ENCODE assay signal across 8 cellular contexts in genomic region chr4:2843909-2844584, GRCh38. TPM values are rescaled to one million over a fixed set of nuclear protein-coding genes. Genes with fewer than 3 reads are reported as not detected.
DNase-seq lines count a peak whose midpoint lies in the region; ATAC-seq and TF ChIP-seq lines count a peak whose summit lies in the region.

No MANE protein-coding gene starts in this region.

- H3K9me3 ChIP-seq in adrenal gland (replicated peaks in 1 of 3) = no peaks in the 10 kb centered on the region
- H3K9me3 ChIP-seq in gastrocnemius medialis = no peaks in the 10 kb centered on the region

- ATAC-seq in GM19467 (IDR thresholded peaks at IDR 0.05; ENCODE audit: unreplicated experiment) (peak; percentile 17), gastrocnemius medialis (peak; percentile 31 to 46)

- TF ChIP-seq POLR2A in adrenal gland (IDR thresholded peaks at IDR 0.05) (no peak), gastrocnemius medialis (IDR thresholded peaks at IDR 0.05) (no peak)

- intact Hi-C loops in adrenal gland (cut with DNase I) (loop anchor here (10.0 kb wide), 2 partner anchors 51 to 91 kb away; no protein-coding TSS in a partner anchor), gastrocnemius medialis (cut with DNase I; ENCODE audit: low total_unique reads) (loop anchor here (2.0 to 5.0 kb wide), 3 partner anchors 31 to 91 kb away; partner anchors contain the start of gene TNIP2)

- H3K4me1 ChIP-seq in adrenal gland (replicated peaks in 1 of 2) (peaks cover 18 to 48% of the 10 kb centered on the region in 2 donors), gastrocnemius medialis (peaks cover 45 to 49% of the 10 kb centered on the region in 2 donors)

- in situ Hi-C loops in KBM-7 (cut with MboI; ENCODE audit: low pct_unique_long_range_greater_than_20kb, low sequenced_read_pairs) (no loop called here), gastrocnemius medialis (cut with MboI; ENCODE audit: low sequenced_read_pairs in 4 of 4) (no loop called here)

- TF ChIP-seq CTCF in BJ (IDR thresholded peaks at IDR 0.05; ENCODE audit: insufficient read depth, low read depth, low read length) = no peak
- no peak for TF ChIP-seq CTCF in adrenal gland (IDR thresholded peaks at IDR 0.05)
- TF ChIP-seq CTCF in gastrocnemius medialis (IDR thresholded peaks at IDR 0.05 in 4 of 5, conservative IDR thresholded peaks at IDR 0.05 in 1 of 5) = no peak

- DNase-seq in BJ (ENCODE audit: low read depth) (no peak), KBM-7 (peak; percentile 40), adrenal gland (peak; percentile 46 to 76 (median 62)), gastrocnemius medialis (peak in 1 of 2 donors; percentile 41), putamen (ENCODE audit: low spot score) (no peak), DMS114 treated with DMSO at 0.1 percent for 48 hours (lab: John Stamatoyannopoulos, UW; ENCODE audit: unreplicated experiment) (no peak)

- WGBS in adrenal gland, 4 donors = 0 to 1% (median 0%) methylated on average over 17 to 74 of the region's 78 CpGs

- POLR2A ChIA-PET in BJ (lab: Charles Lee) = no interaction called here

- H3K27ac ChIP-seq in adrenal gland (peak overlapping the region; percentile 3 to 95 (median 84)), gastrocnemius medialis (peak overlapping the region; percentile 92 to 97 (median 96))

- H3K36me3 ChIP-seq in BJ (ENCODE audit: control insufficient read depth, insufficient read depth, low read length) = no peaks in the 10 kb centered on the region
- H3K36me3 ChIP-seq in adrenal gland (replicated peaks in 1 of 2) = no peaks in the 10 kb centered on the region
- no peaks in the 10 kb centered on the region for H3K36me3 ChIP-seq in gastrocnemius medialis

- CTCF ChIA-PET in BJ (lab: Yijun Ruan, JAX) = interaction anchor here (0.6 kb wide), 1 partner anchor 91 kb away, joined by 4 read pairs; no protein-coding TSS in a partner anchor

- H3K27me3 ChIP-seq in BJ (ENCODE audit: control insufficient read depth, insufficient read depth, low read length) (no peaks in the 10 kb centered on the region), adrenal gland (no peaks in the 10 kb centered on the region), gastrocnemius medialis (no peaks in the 10 kb centered on the region)

- H3K4me3 ChIP-seq in BJ (ENCODE audit: low read depth, low read length) (peak overlapping the region; percentile 89), adrenal gland (peak overlapping the region; percentile 1 to 78 (median 48)), iPS-11a (ENCODE audit: low read depth, low read length) (peak overlapping the region; percentile 77), gastrocnemius medialis (peak overlapping the region; percentile 85 to 99 (median 89))

RNA-seq across cellular contexts. Expression of gene ADD1, which starts 0.4 kb away (rescaled TPM):
- polyA plus RNA-seq in BJ (2011; rRNA removed) (96.8 and 140 TPM in 2 replicates), adrenal gland (100 to 1,000 TPM; 134 to 468 (median 338) TPM)
- polyA minus RNA-seq in BJ (2011; rRNA and poly(A)+ RNA removed) = 70.2 and 91.2 TPM in 2 replicates
- total RNA-seq in adrenal gland (100 to 1,000 TPM; 176 to 290 (median 241) TPM), gastrocnemius medialis (100 to 1,000 TPM; 144 to 255 (median 178) TPM)

RNA-seq across cellular contexts. Expression of gene SH3BP2, which starts 51.2 kb away (rescaled TPM):
- 23.9 and 42.2 TPM in 2 replicates for polyA plus RNA-seq in BJ (2011; rRNA removed)
- polyA minus RNA-seq in BJ (2011; rRNA and poly(A)+ RNA removed) = 30.9 and 34.6 TPM in 2 replicates
- total RNA-seq in adrenal gland = 10 to 100 TPM; 10.8 to 81.2 (median 40.3) TPM
- 100 to 1,000 TPM in 1 of 3 donors, 10 to 100 TPM in 1, 1 to 10 TPM in 1; 7.7 to 160 (median 35.2) TPM for polyA plus RNA-seq in adrenal gland
- total RNA-seq in gastrocnemius medialis = 10 to 100 TPM in 3 of 4 donors, 1 to 10 TPM in 1; 4.8 to 21.5 (median 12.0) TPM

Comparison
In these comparisons a context has a peak if more than half of its experiments do, and no peak if none do; other contexts are left out.
1. DNase-seq: peak in KBM-7 (single experiment) and adrenal gland (7 of 7); none in BJ (single experiment), putamen (single experiment) and DMS114 treated with DMSO at 0.1 percent for 48 hours (single experiment).
2. Peak in every context shown above with its lines, with median percentiles within 50 percentile points of each other: H3K4me3 ChIP-seq.